In genomic region chr11:76649964-76650363, GRCh38 we compare ENCODE assay signal across 15 cellular contexts.
"Had no signal": no experiment of that assay in that cellular context is flagged by ENCODE, and none has a peak within 500 bp of the region (broad histone marks: within the 10 kb centered on the region; RNA-seq: fewer than 3 reads in every experiment).

No MANE protein-coding gene starts in this region.

- H3K4me3 ChIP-seq: body of pancreas, colonic mucosa, smooth muscle cell, tibial nerve had no signal

- H3K27me3 ChIP-seq: body of pancreas, colonic mucosa, tibial nerve had no signal

- H3K4me1 ChIP-seq: body of pancreas, colonic mucosa had no signal

- ATAC-seq: activated T-helper 17 cell treated with anti-CD3 and anti-CD28 coated beads, Interleukin-2, amount 50 U/mL, for 72 hours; body of pancreas; stimulated activated memory B cell treated with anti-CD40 and anti-IgM and Interleukin-4, amounts not matched to agents 10 μg/mL and 1 μg/mL and 100 μg/mL, for 72 hours had no signal

- H3K27ac ChIP-seq: body of pancreas, colonic mucosa had no signal

- H3K4me1 Mint-ChIP-seq: activated naive CD8-positive, alpha-beta T cell treated with anti-CD3 and anti-CD28 coated beads for 36 hours; activated T-helper 17 cell treated with anti-CD3 and anti-CD28 coated beads, Interleukin-2, amount 50 U/mL, for 72 hours; stimulated activated memory B cell treated with anti-CD40 and anti-IgM and Interleukin-4, amounts not matched to agents 10 μg/mL and 1 μg/mL and 100 μg/mL, for 72 hours had no signal

- H3K9me3 Mint-ChIP-seq: activated T-helper 17 cell treated with anti-CD3 and anti-CD28 coated beads, Interleukin-2, amount 50 U/mL, for 72 hours had no signal

- H3K9me3 ChIP-seq: body of pancreas, colonic mucosa had no signal

- DNase-seq: activated CD4-positive, alpha-beta T cell treated with anti-CD3 and anti-CD28 coated beads, Interleukin-2, amount 50 U/mL, for 4 hours; activated naive CD4-positive, alpha-beta T cell; activated naive CD8-positive, alpha-beta T cell treated with anti-CD3 and anti-CD28 coated beads for 36 hours; activated T-cell treated with anti-CD3 and anti-CD28 coated beads, Interleukin-2, amount 50 U/mL, for 1 hour; amygdala; body of pancreas; central memory CD4-positive, alpha-beta T cell; midbrain; stimulated activated CD4-positive, alpha-beta T cell treated with anti-CD3 and anti-CD28 coated beads, Interleukin-4, amount 100 ng/mL, for 4 hours had no signal

- H3K4me3 Mint-ChIP-seq: activated naive CD8-positive, alpha-beta T cell treated with anti-CD3 and anti-CD28 coated beads for 36 hours; activated T-helper 17 cell treated with anti-CD3 and anti-CD28 coated beads, Interleukin-2, amount 50 U/mL, for 72 hours; neural crest cell; stimulated activated memory B cell treated with anti-CD40 and anti-IgM and Interleukin-4, amounts not matched to agents 10 μg/mL and 1 μg/mL and 100 μg/mL, for 72 hours had no signal

- H3K36me3 ChIP-seq: colonic mucosa, tibial nerve had no signal

- H3K27ac Mint-ChIP-seq: activated naive CD8-positive, alpha-beta T cell treated with anti-CD3 and anti-CD28 coated beads for 36 hours; activated T-helper 17 cell treated with anti-CD3 and anti-CD28 coated beads, Interleukin-2, amount 50 U/mL, for 72 hours; stimulated activated memory B cell treated with anti-CD40 and anti-IgM and Interleukin-4, amounts not matched to agents 10 μg/mL and 1 μg/mL and 100 μg/mL, for 72 hours had no signal
